ENCODE assay signal across 17 cellular contexts in genomic region chr1:227785812-227786608, GRCh38. TPM values are rescaled to one million over a fixed set of nuclear protein-coding genes. Genes with fewer than 3 reads are reported as not detected.
DNase-seq lines count a peak whose midpoint lies in the region; ATAC-seq and TF ChIP-seq lines count a peak whose summit lies in the region.
"Had no signal": no experiment of that assay in that cellular context is flagged by ENCODE, and none has a peak within 500 bp of the region (broad histone marks: within the 10 kb centered on the region; RNA-seq: fewer than 3 reads in every experiment).

No MANE protein-coding gene starts in this region.

- H3K27ac ChIP-seq in lung (ENCODE audit: low read depth in 1 of 2, low read length in 1 of 2) (no peak overlapping the region), thoracic aorta (no peak overlapping the region)
- H3K27ac ChIP-seq: right lobe of liver, SJSA1, upper lobe of right lung had no signal

- no peak for TF ChIP-seq CTCF in activated B cell treated with CpG ODN at 0.5 μM for 24 hours (IDR thresholded peaks at IDR 0.05)
- TF ChIP-seq CTCF in lung (IDR thresholded peaks at IDR 0.05; ENCODE audit: control extremely low read depth, extremely low read depth) = no peak
- no peak for TF ChIP-seq CTCF in thoracic aorta (IDR thresholded peaks at IDR 0.05)
- TF ChIP-seq CTCF in chondrocyte (IDR thresholded peaks at IDR 0.05) = no peak

- DNase-seq in activated naive CD4-positive, alpha-beta T cell treated with anti-CD3 and anti-CD28 coated beads, Interleukin-2, amount 50 U/mL, for 16 hours = peak; percentile 8
- no peak for DNase-seq in activated naive CD4-positive, alpha-beta T cell treated with Interleukin-2 at 50 U/mL for 16 hours
- DNase-seq in activated B cell treated with CpG ODN at 0.5 μM for 24 hours (no peak), lung (ENCODE audit: low spot score) (peak; percentile 26), thoracic aorta (ENCODE audit: low spot score) (no peak), cerebellum (ENCODE audit: low spot score) (no peak), NCI-H2107 treated with DMSO at 0.1 percent for 48 hours (lab: John Stamatoyannopoulos, UW; ENCODE audit: unreplicated experiment) (no peak), chondrocyte (ENCODE audit: low spot score) (no peak)
- DNase-seq: activated CD4-positive, alpha-beta T cell treated with anti-CD3 and anti-CD28 coated beads for 4 hours; NCI-H1417; NCI-H748 treated with DMSO at 0.1 percent for 48 hours had no signal

- WGBS in lung, 2 donors = 60 to 73% methylated on average over 18 of the region's 18 CpGs

- H3K27ac Mint-ChIP-seq in activated B cell treated with CpG ODN at 0.5 μM for 24 hours = peak overlapping the region; percentile 66
- no peak overlapping the region for H3K27ac Mint-ChIP-seq in chondrocyte (ENCODE audit: unreplicated experiment)

- ATAC-seq in activated B cell treated with CpG ODN at 0.5 μM for 24 hours (ENCODE audit: low read depth) = no peak
- ATAC-seq in lung (ENCODE audit: insufficient read depth, low FRiP score) = no peak
- ATAC-seq in thoracic aorta (ENCODE audit: insufficient number of reproducible peaks, low FRiP score, low read depth) = no peak
- ATAC-seq: right lobe of liver, upper lobe of right lung had no signal

- H3K4me1 ChIP-seq in lung (ENCODE audit: control insufficient read depth in 2 of 2, insufficient read depth in 2 of 2, low read length in 2 of 2) (peaks cover 0 to 11% of the 10 kb centered on the region in 2 donors), thoracic aorta (ENCODE audit: control insufficient read depth in 1 of 2, low read depth in 2 of 2) (peaks cover 12 to 23% of the 10 kb centered on the region in 2 donors)

- H3K4me1 Mint-ChIP-seq in activated B cell treated with CpG ODN at 0.5 μM for 24 hours (peaks cover 22% of the 10 kb centered on the region), chondrocyte (ENCODE audit: low read depth) (peaks cover 20% of the 10 kb centered on the region)

- POLR2A ChIA-PET in activated B cell treated with CpG ODN at 0.5 μM for 24 hours (lab: Charles Lee) = no interaction called here

- intact Hi-C loops in activated B cell treated with CpG ODN at 0.5 μM for 24 hours (cut with micrococcal nuclease) = loop anchor here (5.0 kb wide), 4 partner anchors 224 to 1379 kb away; partner anchors contain the start of genes PARP1 and ZNF678

- no peak overlapping the region for H3K4me3 ChIP-seq in lung
- peak overlapping the region; percentile 93 for H3K4me3 ChIP-seq in thoracic aorta
- H3K4me3 ChIP-seq: SJSA1 had no signal

- H3K4me3 Mint-ChIP-seq in activated B cell treated with CpG ODN at 0.5 μM for 24 hours = peak overlapping the region; percentile 46
- no peak overlapping the region for H3K4me3 Mint-ChIP-seq in chondrocyte (ENCODE audit: unreplicated experiment)

- H3K9me3 ChIP-seq in lung (ENCODE audit: control insufficient read depth in 2 of 2, insufficient read depth in 1 of 2, low read length in 1 of 2) (no peaks in the 10 kb centered on the region), thoracic aorta (no peaks in the 10 kb centered on the region)
- H3K9me3 ChIP-seq: right lobe of liver, SJSA1, upper lobe of right lung had no signal

- H3K27me3 ChIP-seq in lung (ENCODE audit: control insufficient read depth, insufficient read depth) = no peaks in the 10 kb centered on the region
- no peaks in the 10 kb centered on the region for H3K27me3 ChIP-seq in thoracic aorta (replicated peaks; ENCODE audit: insufficient read depth)
- H3K27me3 ChIP-seq: right lobe of liver, SJSA1, upper lobe of right lung had no signal

- CTCF ChIA-PET in activated B cell treated with CpG ODN at 0.5 μM for 24 hours (lab: Charles Lee) = no interaction called here

- peaks cover 0 to 7% of the 10 kb centered on the region in 2 donors for H3K36me3 ChIP-seq in lung (ENCODE audit: control insufficient read depth in 2 of 2, insufficient read depth in 2 of 2, low read length in 2 of 2)
- H3K36me3 ChIP-seq in thoracic aorta = no peaks in the 10 kb centered on the region
- H3K36me3 ChIP-seq: right lobe of liver had no signal

- H3K27me3 Mint-ChIP-seq in activated B cell treated with CpG ODN at 0.5 μM for 24 hours (no peaks in the 10 kb centered on the region), chondrocyte (ENCODE audit: low read depth) (no peaks in the 10 kb centered on the region)

- H3K36me3 Mint-ChIP-seq in activated B cell treated with CpG ODN at 0.5 μM for 24 hours (ENCODE audit: low read depth) (peaks cover 8% of the 10 kb centered on the region), chondrocyte (ENCODE audit: low read depth) (peaks cover 6% of the 10 kb centered on the region)

- H3K9me3 Mint-ChIP-seq in activated B cell treated with CpG ODN at 0.5 μM for 24 hours (no peaks in the 10 kb centered on the region), chondrocyte (ENCODE audit: low read depth) (no peaks in the 10 kb centered on the region)

RNA-seq across cellular contexts. Expression of gene PRSS38, which starts 29.5 kb away (rescaled TPM):
- total RNA-seq in activated B cell treated with CpG ODN at 0.5 μM for 24 hours (not detected in 2 replicates), lung (not detected), thoracic aorta (not detected), cerebellum (not detected), chondrocyte (not detected in 3 replicates)
- not detected for polyA plus RNA-seq in lung
- total RNA-seq: HT-29, liver, right lobe of liver, SJSA1, upper lobe of right lung had no signal
- polyA plus RNA-seq: BJ, liver had no signal

RNA-seq across cellular contexts. Expression of gene SNAP47, which starts 50.8 kb away (rescaled TPM):
- total RNA-seq in activated B cell treated with CpG ODN at 0.5 μM for 24 hours (24.2 and 24.3 TPM in 2 replicates), lung (10 to 100 TPM; 27.8 to 63.0 TPM), thoracic aorta (10 to 100 TPM; 26.3 to 42.4 TPM), cerebellum (48.2 TPM), chondrocyte (22.5 to 30.9 TPM (median 23.5 TPM) in 3 replicates)
- 10 to 100 TPM; 10.6 to 17.7 TPM for polyA plus RNA-seq in lung

RNA-seq across cellular contexts. Expression of gene JMJD4, which starts 50.9 kb away (rescaled TPM):
- total RNA-seq in activated B cell treated with CpG ODN at 0.5 μM for 24 hours = 23.5 and 26.7 TPM in 2 replicates
- 10 to 100 TPM in 1 of 2 donors, 1 to 10 TPM in 1; 9.4 to 23.0 TPM for total RNA-seq in lung
- 10 to 100 TPM; 12.3 to 18.9 TPM for polyA plus RNA-seq in lung
- total RNA-seq in thoracic aorta = 10 to 100 TPM; 19.4 to 24.2 TPM
- 12.5 TPM for total RNA-seq in cerebellum
- 15.0 to 24.2 TPM (median 17.8 TPM) in 3 replicates for total RNA-seq in chondrocyte

Comparison
In these comparisons a context has a peak if more than half of its experiments do, and no peak if none do; other contexts are left out.
1. DNase-seq: peak in activated naive CD4-positive, alpha-beta T cell treated with anti-CD3 and anti-CD28 coated beads, Interleukin-2, amount 50 U/mL, for 16 hours (single experiment) and lung (single experiment); none in activated naive CD4-positive, alpha-beta T cell treated with Interleukin-2 at 50 U/mL for 16 hours (single experiment), activated B cell treated with CpG ODN at 0.5 μM for 24 hours (single experiment), thoracic aorta (single experiment), cerebellum (single experiment), NCI-H2107 treated with DMSO at 0.1 percent for 48 hours (single experiment) and chondrocyte (single experiment).